ENCODE assay signal across 25 cellular contexts in genomic region chr16:52499061-52499460, GRCh38. TPM values are rescaled to one million over a fixed set of nuclear protein-coding genes. Genes with fewer than 3 reads are reported as not detected.
DNase-seq lines count a peak whose midpoint lies in the region; ATAC-seq, FAIRE-seq and TF ChIP-seq lines count a peak whose summit lies in the region.
"Had no signal": no experiment of that assay in that cellular context is flagged by ENCODE, and none has a peak within 500 bp of the region (broad histone marks: within the 10 kb centered on the region; RNA-seq: fewer than 3 reads in every experiment).

No MANE protein-coding gene starts in this region.

- H3K4me1 Mint-ChIP-seq in astrocyte (ENCODE audit: low read depth, unreplicated experiment) = peaks cover 5% of the 10 kb centered on the region
- H3K4me1 Mint-ChIP-seq: activated naive CD8-positive, alpha-beta T cell treated with anti-CD3 and anti-CD28 coated beads for 36 hours; CD4-positive, CD25-positive, alpha-beta regulatory T cell had no signal

- H3K36me3 ChIP-seq in HUES64 (ENCODE audit: insufficient read depth, low read length) = no peaks in the 10 kb centered on the region
- no peaks in the 10 kb centered on the region for H3K36me3 ChIP-seq in astrocyte (ENCODE audit: insufficient read depth, low read length)

- H3K4me3 ChIP-seq in HUES64 (ENCODE audit: low read length) (no peak overlapping the region), astrocyte (ENCODE audit: insufficient read depth, low read depth, low read length) (no peak overlapping the region)
- H3K4me3 ChIP-seq: body of pancreas had no signal

- peak overlapping the region; percentile 92 for H3K27ac Mint-ChIP-seq in astrocyte (ENCODE audit: unreplicated experiment)
- H3K27ac Mint-ChIP-seq: activated naive CD8-positive, alpha-beta T cell treated with anti-CD3 and anti-CD28 coated beads for 36 hours; CD4-positive, CD25-positive, alpha-beta regulatory T cell; T-helper 2 cell treated with Interferon-gamma antibody and Interleukin-4, amounts not matched to agents 5 μg/mL and 100 μg/mL, for 36 hours had no signal

- no peaks in the 10 kb centered on the region for H3K27me3 Mint-ChIP-seq in astrocyte (ENCODE audit: low read depth, unreplicated experiment)
- H3K27me3 Mint-ChIP-seq: CD4-positive, CD25-positive, alpha-beta regulatory T cell had no signal

- H3K79me2 ChIP-seq in astrocyte (ENCODE audit: insufficient read depth, low read length) = no peaks in the 10 kb centered on the region

- H3K9ac ChIP-seq in HUES64 (ENCODE audit: low read depth, low read length) (no peak overlapping the region), astrocyte (ENCODE audit: low read length) (no peak overlapping the region)
- H3K9ac ChIP-seq: SK-N-SH had no signal

- 40% methylated on average over 4 of the region's 5 CpGs for WGBS in HUES64

- no peak for DNase-seq in astrocyte (ENCODE audit: low read depth)
- no peak for DNase-seq in GOT3 (lab: John Stamatoyannopoulos, UW)
- no peak for DNase-seq in foreskin keratinocyte
- DNase-seq: activated CD4-positive, alpha-beta T cell treated with anti-CD3 and anti-CD28 coated beads, Interleukin-2, amount 50 U/mL, for 4 hours; activated CD8-positive, alpha-beta memory T cell treated with anti-CD3 and anti-CD28 coated beads, Interleukin-2, amount 50 U/mL, for 4 hours; activated naive CD8-positive, alpha-beta T cell treated with anti-CD3 and anti-CD28 coated beads for 36 hours; body of pancreas; CD4-positive, CD25-positive, alpha-beta regulatory T cell; GDM1; KG1; left cardiac atrium; mesenchymal stem cell; NCI-H187; SK-N-SH had no signal

- ATAC-seq in GM18520 (IDR thresholded peaks at IDR 0.05; ENCODE audit: unreplicated experiment) = no peak
- ATAC-seq in foreskin keratinocyte = no peak
- no peak for ATAC-seq in GM19395 (IDR thresholded peaks at IDR 0.05; ENCODE audit: unreplicated experiment)
- ATAC-seq: body of pancreas, left cardiac atrium, right cardiac atrium had no signal

- no peaks in the 10 kb centered on the region for H3K36me3 Mint-ChIP-seq in astrocyte (ENCODE audit: low read depth, unreplicated experiment)
- H3K36me3 Mint-ChIP-seq: activated naive CD8-positive, alpha-beta T cell treated with anti-CD3 and anti-CD28 coated beads for 36 hours; CD4-positive, CD25-positive, alpha-beta regulatory T cell had no signal

- H3K4me3 Mint-ChIP-seq in astrocyte (ENCODE audit: unreplicated experiment) = no peak overlapping the region
- H3K4me3 Mint-ChIP-seq: activated naive CD8-positive, alpha-beta T cell treated with anti-CD3 and anti-CD28 coated beads for 36 hours; CD4-positive, CD25-positive, alpha-beta regulatory T cell; T-helper 2 cell treated with Interferon-gamma antibody and Interleukin-4, amounts not matched to agents 5 μg/mL and 100 μg/mL, for 36 hours had no signal

- FAIRE-seq in astrocyte (lab: Jason Lieb, UNC) = no peak
- FAIRE-seq: colon had no signal

- TF ChIP-seq CTCF in 22Rv1 (IDR thresholded peaks at IDR 0.05) = no peak
- TF ChIP-seq CTCF in astrocyte (IDR thresholded peaks at IDR 0.05; ENCODE audit: insufficient read depth, low read depth, low read length) = no peak
- TF ChIP-seq CTCF in foreskin keratinocyte (conservative IDR thresholded peaks at IDR 0.05) = no peak

- H2AFZ ChIP-seq in astrocyte (ENCODE audit: low read depth, low read length) = peak overlapping the region; percentile 80

- H3K4me1 ChIP-seq in HUES64 (ENCODE audit: insufficient read depth, low read length) (peaks cover 65% of the 10 kb centered on the region), astrocyte (ENCODE audit: insufficient read depth, low read length) (peaks cover 2% of the 10 kb centered on the region), foreskin keratinocyte (peaks cover 9% of the 10 kb centered on the region)

- no peaks in the 10 kb centered on the region for H3K9me3 Mint-ChIP-seq in astrocyte (ENCODE audit: unreplicated experiment)
- H3K9me3 Mint-ChIP-seq: activated naive CD8-positive, alpha-beta T cell treated with anti-CD3 and anti-CD28 coated beads for 36 hours; T-helper 2 cell treated with Interferon-gamma antibody and Interleukin-4, amounts not matched to agents 5 μg/mL and 100 μg/mL, for 36 hours had no signal

- H3K4me2 ChIP-seq in astrocyte (ENCODE audit: low read length) = peak overlapping the region; percentile 74
- H3K4me2 ChIP-seq: SK-N-SH had no signal

- peak overlapping the region; percentile 85 for H3K27ac ChIP-seq in 22Rv1
- H3K27ac ChIP-seq in HUES64 (ENCODE audit: low read depth, low read length) = peak overlapping the region; percentile 34; the same call in 1 of the 2 replicates
- H3K27ac ChIP-seq in astrocyte (ENCODE audit: low read depth, low read length) = no peak overlapping the region
- peak overlapping the region; percentile 59 for H3K27ac ChIP-seq in layer of hippocampus (ENCODE audit: low read depth, low read length)
- no peak overlapping the region for H3K27ac ChIP-seq in foreskin keratinocyte
- H3K27ac ChIP-seq: body of pancreas, RWPE1 had no signal

- H3K9me3 ChIP-seq in HUES64 (ENCODE audit: insufficient read depth, low read depth, low read length) (no peaks in the 10 kb centered on the region), astrocyte (ENCODE audit: insufficient read depth, low read depth, low read length) (no peaks in the 10 kb centered on the region)
- H3K9me3 ChIP-seq: body of pancreas, SK-N-SH had no signal

- no peaks in the 10 kb centered on the region for H3K27me3 ChIP-seq in HUES64 (ENCODE audit: insufficient read depth, low read length)
- no peaks in the 10 kb centered on the region for H3K27me3 ChIP-seq in astrocyte (ENCODE audit: insufficient read depth, low read length)
- no peaks in the 10 kb centered on the region for H3K27me3 ChIP-seq in layer of hippocampus (ENCODE audit: control insufficient read depth, insufficient read depth, low read length)
- H3K27me3 ChIP-seq in foreskin keratinocyte = no peaks in the 10 kb centered on the region
- H3K27me3 ChIP-seq: body of pancreas had no signal

- H4K20me1 ChIP-seq in astrocyte (ENCODE audit: insufficient read depth, low read length) = no peaks in the 10 kb centered on the region

RNA-seq across cellular contexts. Expression of gene TOX3, which starts 47.9 kb away (rescaled TPM):
- 11.8 TPM for polyA plus RNA-seq in HUES64 (2013, experiment 1 of 2)
- polyA plus RNA-seq in HUES64 (2013, experiment 2 of 2) = 17.6 TPM
- total RNA-seq in astrocyte (1.9 and 2.3 TPM in 2 replicates), foreskin keratinocyte (not detected in 2 replicates)
- polyA plus RNA-seq in foreskin keratinocyte = 0.02 TPM in 1 of 2 replicates, not detected in the other
- total RNA-seq: activated naive CD8-positive, alpha-beta T cell treated with anti-CD3 and anti-CD28 coated beads for 36 hours; CD4-positive, CD25-positive, alpha-beta regulatory T cell; left cardiac atrium; myocyte; NCI-H460; right cardiac atrium had no signal
- polyA plus RNA-seq: CD4-positive, CD25-positive, alpha-beta regulatory T cell; SK-N-SH had no signal

Comparison
In these comparisons a context has a peak if more than half of its experiments do, and no peak if none do; other contexts are left out.
1. H3K27ac ChIP-seq: peak in 22Rv1 (single experiment), HUES64 (single experiment) and layer of hippocampus (single experiment); none in astrocyte (single experiment) and foreskin keratinocyte (single experiment).